1 cellular context compared by ENCODE assay signal in genomic region chr1:52702886-52703787, GRCh38.
A peak's percentile ranks its signal among the peaks of the same experiment; 100 is the strongest.
TF ChIP-seq lines count a peak whose summit lies in the region.

No MANE protein-coding gene starts in this region.

TF ChIP-seq in HepG2, 621 proteins besides CTCF, POLR2A, EP300 and RAD21 (continued from another document and continues in another):
- TF ChIP-seq ZBTB44 (CRISPR knock-in tag; IDR thresholded peaks at IDR 0.05) (no peak), ZNF879 (CRISPR knock-in tag; IDR thresholded peaks at IDR 0.05) (no peak), DNMT3B (CRISPR knock-in tag; conservative IDR thresholded peaks at IDR 0.05) (peak; percentile 84; the same call in 1 of the 2 replicates), ZNF784 (CRISPR knock-in tag; IDR thresholded peaks at IDR 0.05; ENCODE audit: borderline replicate concordance) (no peak), RORA (CRISPR knock-in tag; IDR thresholded peaks at IDR 0.05) (no peak), ZNF160 (CRISPR knock-in tag; IDR thresholded peaks at IDR 0.05) (no peak), ZNF12 (CRISPR knock-in tag; IDR thresholded peaks at IDR 0.05) (no peak), ZNF17 (CRISPR knock-in tag; IDR thresholded peaks at IDR 0.05) (no peak), CBX1 (IDR thresholded peaks at IDR 0.05; ENCODE audit: low read depth) (no peak), ZBTB38 (CRISPR knock-in tag; IDR thresholded peaks at IDR 0.05) (peak; percentile 84; the same call in 1 of the 2 replicates), CREB3 (CRISPR knock-in tag; IDR thresholded peaks at IDR 0.05) (no peak), SMAD9 (CRISPR knock-in tag; IDR thresholded peaks at IDR 0.05) (0 out of 2 replicates have a peak, but pooled peaks have one; percentile 71), KAT8 (CRISPR knock-in tag; IDR thresholded peaks at IDR 0.05) (peak; percentile 88), PAF1 (CRISPR knock-in tag; IDR thresholded peaks at IDR 0.05) (no peak), KAT7 (CRISPR knock-in tag; IDR thresholded peaks at IDR 0.05; ENCODE audit: borderline replicate concordance) (no peak), ZNF703 (CRISPR knock-in tag; IDR thresholded peaks at IDR 0.05; ENCODE audit: borderline replicate concordance) (peak; percentile 51; the same call in 1 of the 2 replicates), ZNF788 (CRISPR knock-in tag; IDR thresholded peaks at IDR 0.05; ENCODE audit: borderline replicate concordance) (peak; percentile 99), UBTF (CRISPR knock-in tag; IDR thresholded peaks at IDR 0.05) (peak; percentile 79), NFAT5 (CRISPR knock-in tag; IDR thresholded peaks at IDR 0.05) (0 out of 2 replicates have a peak, but pooled peaks have one; percentile 67), ZNF660 (CRISPR knock-in tag; IDR thresholded peaks at IDR 0.05; ENCODE audit: borderline replicate concordance, low read depth) (no peak), MBNL3 (CRISPR knock-in tag; conservative IDR thresholded peaks at IDR 0.05) (no peak), EED (CRISPR knock-in tag; IDR thresholded peaks at IDR 0.05) (peak; percentile 97), ZNF407 (CRISPR knock-in tag; IDR thresholded peaks at IDR 0.05; ENCODE audit: not compliant biosample characterization) (peak; percentile 91), ZNF3 (CRISPR knock-in tag; IDR thresholded peaks at IDR 0.05) (0 out of 2 replicates have a peak, but pooled peaks have one; percentile 19), ZNF775 (CRISPR knock-in tag; IDR thresholded peaks at IDR 0.05; ENCODE audit: borderline replicate concordance) (no peak), ZNF550 (CRISPR knock-in tag; IDR thresholded peaks at IDR 0.05; ENCODE audit: borderline replicate concordance) (no peak), ZNF546 (CRISPR knock-in tag; conservative IDR thresholded peaks at IDR 0.05) (peak; percentile 54; the same call in 1 of the 2 replicates), PHF20 (CRISPR knock-in tag; IDR thresholded peaks at IDR 0.05) (peak; percentile 78), FOSL1 (CRISPR knock-in tag; IDR thresholded peaks at IDR 0.05; ENCODE audit: borderline replicate concordance) (no peak), GABPA (IDR thresholded peaks at IDR 0.05; ENCODE audit: low read depth, low read length) (no peak), GABPA (CRISPR knock-in tag; IDR thresholded peaks at IDR 0.05; ENCODE audit: low read depth) (peak; percentile 66), MAF1 (CRISPR knock-in tag; IDR thresholded peaks at IDR 0.05; ENCODE audit: borderline replicate concordance) (no peak), NR2F2 (IDR thresholded peaks at IDR 0.05; ENCODE audit: borderline replicate concordance, low read depth) (no peak), FIP1L1 (IDR thresholded peaks at IDR 0.05; ENCODE audit: borderline replicate concordance, insufficient read depth, low read depth, low read length) (no peak), ARHGAP35 (CRISPR knock-in tag; IDR thresholded peaks at IDR 0.05; ENCODE audit: borderline replicate concordance) (no peak), ATF3 (CRISPR knock-in tag; IDR thresholded peaks at IDR 0.05) (peak; percentile 24; the same call in 1 of the 2 replicates), TP53 (CRISPR knock-in tag; conservative IDR thresholded peaks at IDR 0.05) (no peak), MZF1 (CRISPR knock-in tag; IDR thresholded peaks at IDR 0.05; ENCODE audit: borderline replicate concordance) (0 out of 2 replicates have a peak, but pooled peaks have one; percentile 34), KAT2B (IDR thresholded peaks at IDR 0.05; ENCODE audit: borderline replicate concordance, low read depth, low read length) (no peak), NCOA2 (CRISPR knock-in tag; IDR thresholded peaks at IDR 0.05) (peak; percentile 23; the same call in 1 of the 2 replicates), ZNF510 (CRISPR knock-in tag; IDR thresholded peaks at IDR 0.05; ENCODE audit: low read depth) (peak; percentile 94), CHD2 (IDR thresholded peaks at IDR 0.05; ENCODE audit: low read depth, low read length) (0 out of 2 replicates have a peak, but pooled peaks have one; percentile 28)
